In the genomic region with DNA sequence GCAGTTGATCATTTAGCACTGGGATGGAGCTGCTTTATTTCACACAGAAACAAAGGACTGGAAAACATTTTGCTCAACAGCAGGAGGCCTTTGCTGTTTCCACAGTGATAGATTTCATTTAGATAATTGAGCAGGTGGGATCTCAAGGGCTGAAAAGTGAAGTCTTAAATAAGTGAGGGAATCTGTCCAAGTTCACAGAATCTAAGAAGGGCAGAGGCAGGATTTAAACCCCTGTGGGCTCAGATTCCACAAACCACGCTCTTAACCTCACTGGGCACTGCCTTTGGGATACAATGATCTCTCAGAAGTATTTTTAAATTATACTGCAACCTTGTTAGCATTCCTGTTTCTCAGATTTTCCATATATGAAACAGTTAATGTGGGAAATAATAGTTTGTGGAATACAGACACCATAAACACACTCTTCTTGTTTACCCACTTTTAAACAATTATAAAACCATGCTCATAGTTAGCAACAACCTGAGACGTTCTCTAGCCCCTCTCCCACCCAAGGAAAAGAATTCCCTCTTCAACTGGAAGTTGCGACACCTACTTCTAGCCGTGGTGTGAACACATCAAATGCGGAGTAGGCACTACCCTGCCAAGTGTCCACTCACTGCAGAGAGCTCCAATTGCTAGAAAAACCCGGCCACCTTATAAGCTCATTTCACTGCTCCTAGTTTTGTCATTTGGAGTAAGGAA, we compare ENCODE assay signal across 18 cellular contexts. TPM values are rescaled to one million over a fixed set of nuclear protein-coding genes. Genes with fewer than 3 reads are reported as not detected.
A peak's percentile ranks its signal among the peaks of the same experiment; 100 is the strongest.
DNase-seq lines count a peak whose midpoint lies in the region; ATAC-seq, FAIRE-seq and TF ChIP-seq lines count a peak whose summit lies in the region.
"Had no signal": no experiment of that assay in that cellular context is flagged by ENCODE, and none has a peak within 500 bp of the region (broad histone marks: within the 10 kb centered on the region; RNA-seq: fewer than 3 reads in every experiment).

No MANE protein-coding gene starts in this region.

- FAIRE-seq in K562 (lab: Jason Lieb, UNC) (no peak), GM12892 (lab: Jason Lieb, UNC) (no peak)
- FAIRE-seq: kidney had no signal

- peak; percentile 60 for ATAC-seq in K562
- no peak for ATAC-seq in GM18909 (IDR thresholded peaks at IDR 0.05; ENCODE audit: poor library complexity, unreplicated experiment)
- no peak for ATAC-seq in HG03045 (IDR thresholded peaks at IDR 0.05; ENCODE audit: unreplicated experiment)

- BruUV-seq in K562 (replicated peaks; lab: Mats Ljungman, UMichigan), result no TSS peak

- 65 to 73% methylated on average over 6 of the region's 6 CpGs for WGBS in GM23248 (ENCODE audit: low coverage in 1 of 2, low lambda C conversion rate in 2 of 2, missing lambda C conversion rate in 2 of 2), 2 experiments
- 3% methylated on average over 6 of the region's 6 CpGs for WGBS in K562 (ENCODE audit: insufficient coverage, low coverage, missing lambda C conversion rate)

- DNase-seq in GM23248, result no peak
- DNase-seq in K562 (ENCODE audit: extremely low read depth in 1 of 4, low spot score in 3 of 4), result no peak
- no peak for DNase-seq in NCI-H2029 treated with DMSO at 0.1 percent for 48 hours (lab: John Stamatoyannopoulos, UW)
- no peak for DNase-seq in GM12892 (ENCODE audit: insufficient read length)
- DNase-seq: activated CD8-positive, alpha-beta memory T cell treated with anti-CD3 and anti-CD28 coated beads, Interleukin-2, amount 50 U/mL, for 48 hours; activated gamma-delta T cell treated with Interleukin-2 at 50 U/mL for 16 hours; CD8-positive, alpha-beta memory T cell; DMS79 treated with DMSO at 0.1 percent for 48 hours; NCI-H1436 treated with DMSO at 0.1 percent for 48 hours; NCI-H2227 treated with DMSO at 0.1 percent for 48 hours had no signal

- intact Hi-C loops in K562 (cut with micrococcal nuclease), result loop anchor here (1.0 kb wide), 1 partner anchor 93 kb away; no protein-coding TSS in a partner anchor

- CTCF ChIA-PET in K562 (lab: Yijun Ruan, JAX; ENCODE audit: low intra/inter-chr PET ratio), result no interaction called here

- H2AFZ ChIP-seq in GM23248 (peak overlapping the region; percentile 37), K562 (ENCODE audit: low read depth, low read length) (no peak overlapping the region), neural cell (ENCODE audit: low read depth, low read length) (no peak overlapping the region)
- H2AFZ ChIP-seq: hepatocyte had no signal

- H4K20me1 ChIP-seq in BLaER1, result no peaks in the 10 kb centered on the region
- H4K20me1 ChIP-seq in GM23248 (ENCODE audit: insufficient read depth), result no peaks in the 10 kb centered on the region
- H4K20me1 ChIP-seq in K562 (replicated peaks; ENCODE audit: control insufficient read depth, insufficient read depth, low read length), result no peaks in the 10 kb centered on the region; the same call in 1 of the 2 replicates
- H4K20me1 ChIP-seq in neural cell (ENCODE audit: insufficient read depth), result no peaks in the 10 kb centered on the region

- no peak overlapping the region for H3K27ac ChIP-seq in BLaER1
- no peak overlapping the region for H3K27ac ChIP-seq in GM23248
- H3K27ac ChIP-seq in K562 (ENCODE audit: extremely low read depth, low read depth, low read length), result no peak overlapping the region
- peak overlapping the region; percentile 1 for H3K27ac ChIP-seq in neural cell (ENCODE audit: low read length)
- H3K27ac ChIP-seq: hepatocyte, thyroid gland had no signal

- peaks cover 17% of the 10 kb centered on the region for H3K4me1 ChIP-seq in BLaER1
- H3K4me1 ChIP-seq in GM23248 (ENCODE audit: insufficient read depth), result no peaks in the 10 kb centered on the region
- H3K4me1 ChIP-seq in K562 (replicated peaks in 1 of 2; ENCODE audit: control insufficient read depth in 2 of 2, insufficient read depth in 2 of 2, low read length in 2 of 2), result no peaks in the 10 kb centered on the region

- H3K9me3 ChIP-seq in BLaER1, result peaks cover 7% of the 10 kb centered on the region; the same call in 1 of the 2 replicates
- H3K9me3 ChIP-seq in GM23248 (ENCODE audit: low read depth), result no peaks in the 10 kb centered on the region
- H3K9me3 ChIP-seq in K562 (replicated peaks; ENCODE audit: control insufficient read depth, insufficient read depth, low read depth, low read length), result no peaks in the 10 kb centered on the region
- H3K9me3 ChIP-seq in neural cell (ENCODE audit: low read length), result no peaks in the 10 kb centered on the region
- H3K9me3 ChIP-seq: thyroid gland had no signal

- no peak for TF ChIP-seq EP300 in K562 (IDR thresholded peaks at IDR 0.05; ENCODE audit: low read length)
- no peak for TF ChIP-seq EP300 in neural cell (conservative IDR thresholded peaks at IDR 0.05; ENCODE audit: poor library complexity, severe bottlenecking)

- H3K36me3 ChIP-seq in BLaER1 (no peaks in the 10 kb centered on the region), GM23248 (ENCODE audit: low read depth) (no peaks in the 10 kb centered on the region), K562 (ENCODE audit: control insufficient read depth, insufficient read depth, low read length) (no peaks in the 10 kb centered on the region), neural cell (ENCODE audit: insufficient read depth, low read length) (no peaks in the 10 kb centered on the region)
- H3K36me3 ChIP-seq: thyroid gland had no signal

- H3K4me2 ChIP-seq in BLaER1 (peak overlapping the region; percentile 54), GM23248 (ENCODE audit: unreplicated experiment) (no peak overlapping the region), K562 (ENCODE audit: insufficient read depth, low read length) (no peak overlapping the region), neural cell (ENCODE audit: low read length) (no peak overlapping the region)
- H3K4me2 ChIP-seq: hepatocyte had no signal

- H3K9ac ChIP-seq in BLaER1 (no peak overlapping the region), GM23248 (no peak overlapping the region), K562 (ENCODE audit: insufficient read depth in 1 of 2, low read depth in 2 of 2, low read length in 2 of 2) (no peak overlapping the region), neural cell (ENCODE audit: low read length) (no peak overlapping the region)

- POLR2A ChIA-PET in K562 (lab: Yijun Ruan, JAX), result interaction anchor here (0.8 kb wide), 1 partner anchor 663 kb away, joined by 3 read pairs; no protein-coding TSS in a partner anchor

- no peak overlapping the region for H3K4me3 ChIP-seq in BLaER1
- no peak overlapping the region for H3K4me3 ChIP-seq in GM23248
- H3K4me3 ChIP-seq in K562, result no peak overlapping the region
- no peak overlapping the region for H3K4me3 ChIP-seq in neural cell (ENCODE audit: low read length)
- H3K4me3 ChIP-seq: hepatocyte, thyroid gland had no signal

- no peaks in the 10 kb centered on the region for H3K9me2 ChIP-seq in GM23248 (ENCODE audit: insufficient read depth)
- no peaks in the 10 kb centered on the region for H3K9me2 ChIP-seq in neural cell (ENCODE audit: insufficient read depth, low read length)

- no peaks in the 10 kb centered on the region for H3K9me1 ChIP-seq in K562 (ENCODE audit: control insufficient read depth, insufficient read depth, low read length)

- no peak for TF ChIP-seq POLR2A in K562 (conservative IDR thresholded peaks at IDR 0.05)
- no peak for TF ChIP-seq POLR2A in GM12892 (IDR thresholded peaks at IDR 0.05; ENCODE audit: low read depth, low read length)

- no peak for TF ChIP-seq RAD21 in K562 (CRISPR knock-in tag; conservative IDR thresholded peaks at IDR 0.05 in 1 of 2, IDR thresholded peaks at IDR 0.05 in 1 of 2)
- no peak for TF ChIP-seq RAD21 in neural cell (conservative IDR thresholded peaks at IDR 0.05)

- H3F3A ChIP-seq in GM23248 (ENCODE audit: insufficient read depth) (no peaks in the 10 kb centered on the region), neural cell (ENCODE audit: insufficient read depth, low read length, poor library complexity, severe bottlenecking) (no peaks in the 10 kb centered on the region)

- in situ Hi-C loops in GM23248 (cut with MboI) (loop anchor here (10.0 kb wide), 1 partner anchor 88 kb away; no protein-coding TSS in a partner anchor), K562 (cut with MboI) (loop anchor here (25.0 kb wide), 1 partner anchor 695 kb away; no protein-coding TSS in a partner anchor)

- H3K27me3 ChIP-seq in BLaER1 (no peaks in the 10 kb centered on the region), GM23248 (replicated peaks; ENCODE audit: insufficient read depth) (no peaks in the 10 kb centered on the region), K562 (ENCODE audit: control insufficient read depth in 2 of 2, insufficient read depth in 2 of 2, low read length in 2 of 2) (no peaks in the 10 kb centered on the region; a peak in 2 of 5 replicates), neural cell (ENCODE audit: insufficient read depth, low read depth, low read length) (no peaks in the 10 kb centered on the region)
- H3K27me3 ChIP-seq: hepatocyte, thyroid gland had no signal

- H3K79me2 ChIP-seq in GM23248 (ENCODE audit: insufficient read depth), result no peaks in the 10 kb centered on the region
- no peaks in the 10 kb centered on the region for H3K79me2 ChIP-seq in K562 (ENCODE audit: control insufficient read depth, insufficient read depth, low read length)
- H3K79me2 ChIP-seq in neural cell (replicated peaks; ENCODE audit: insufficient read depth, low read length), result no peaks in the 10 kb centered on the region

- TF ChIP-seq CTCF in K562 (IDR thresholded peaks at IDR 0.05 in 2 of 3, conservative IDR thresholded peaks at IDR 0.05 in 1 of 3; ENCODE audit: insufficient read depth in 2 of 3, low read depth in 1 of 3, low read length in 3 of 3) (no peak), neural cell (IDR thresholded peaks at IDR 0.05; ENCODE audit: poor library complexity, severe bottlenecking) (no peak)

RNA-seq across cellular contexts. Expression of a gene that starts 47.6 kb away (rescaled TPM):
- total RNA-seq in GM23248 (2014; rRNA removed; shearing (Covaris generic)), result 5.8 and 14.2 TPM in 2 replicates
- polyA plus RNA-seq in GM23248 (2016; fragmentation: Nextera tagmentation; extraction: Ambion mirVana) (0.80 and 0.94 TPM in 2 replicates), K562 (2011; rRNA removed) (not detected in 2 replicates), K562 (2014; fragmentation: Illumina TruSeq; extraction: Trizol) (not detected in 2 replicates), K562 (2014; fragmentation: Nextera tagmentation; extraction: Ambion mirVana) (not detected), K562 (2014; rRNA removed) (not detected in 2 replicates), neural cell (0.50 and 0.78 TPM in 2 replicates)
- total RNA-seq in K562 (2011; cell fraction: chromatin; rRNA removed; ENCODE audit: low replicate concordance), result not detected in 2 replicates
- total RNA-seq in K562 (2011; cell fraction: nucleolus; rRNA removed), result not detected in 2 replicates
- not detected in 2 replicates for total RNA-seq in K562 (2011; cell fraction: nucleoplasm; rRNA removed)
- total RNA-seq in K562 (2014; rRNA removed) (not detected in 2 replicates), K562 (2014; rRNA removed; fragmentation: Illumina TruSeq; extraction: Trizol) (not detected in 2 replicates), K562 (2015; rRNA removed; fragmentation: Illumina TruSeq; extraction: Trizol) (not detected in 2 replicates), K562 (2021) (0.02 and 0.25 TPM in 2 replicates)
- polyA plus RNA-seq in K562 (2011; cell fraction: cytosol; rRNA removed), result not detected in 2 replicates
- polyA plus RNA-seq in K562 (2011; cell fraction: nucleus; rRNA removed), result not detected in 2 replicates
- not detected in 2 replicates for polyA plus RNA-seq in K562 (2012)
- polyA minus RNA-seq in K562 (2011; rRNA and poly(A)+ RNA removed), result not detected in 2 replicates
- polyA minus RNA-seq in K562 (2011; cell fraction: cytosol; rRNA and poly(A)+ RNA removed), result not detected in 2 replicates
- not detected in 2 replicates for polyA minus RNA-seq in K562 (2011; cell fraction: nucleus; rRNA and poly(A)+ RNA removed)
- 1.5 and 2.5 TPM in 2 replicates for polyA minus RNA-seq in neural cell
- polyA plus RNA-seq in GM12892 (2012; ENCODE audit: missing spikeins), result not detected
- total RNA-seq: CD8-positive, alpha-beta memory T cell; natural killer cell treated with Interleukin-12 subunit alpha and Interleukin-12 subunit beta and Interleukin-15 and Interleukin-18, amount 100 ng/mL, for 72 hours had no signal
- polyA plus RNA-seq: CD8-positive, alpha-beta memory T cell had no signal
